9 cellular contexts compared by ENCODE assay signal in genomic region chr2:172103471-172104292, GRCh38. TPM values are rescaled to one million over a fixed set of nuclear protein-coding genes. Genes with fewer than 3 reads are reported as not detected.
DNase-seq lines count a peak whose midpoint lies in the region; ATAC-seq, FAIRE-seq and TF ChIP-seq lines count a peak whose summit lies in the region.
"Had no signal": no experiment of that assay in that cellular context is flagged by ENCODE, and none has a peak within 500 bp of the region (broad histone marks: within the 10 kb centered on the region; RNA-seq: fewer than 3 reads in every experiment).

No MANE protein-coding gene starts in this region.

- peak; percentile 59 for DNase-seq in DMS114 treated with DMSO at 0.1 percent for 48 hours (lab: John Stamatoyannopoulos, UW; ENCODE audit: unreplicated experiment)
- peak; percentile 86 for DNase-seq in IMR-90
- DNase-seq in RPMI7951 (ENCODE audit: low read depth), result peak; percentile 85
- peak; percentile 16 to 44 (median 39) for DNase-seq in activated naive CD4-positive, alpha-beta T cell (lab: John Stamatoyannopoulos, UW)
- peak; percentile 70 to 74 for DNase-seq in frontal cortex (ENCODE audit: low spot score in 2 of 2)
- DNase-seq in pancreas, result peak; percentile 61 to 94 (median 75)

- BruUV-seq in IMR-90 (replicated peaks; lab: Mats Ljungman, UMichigan), result no TSS peak

- no peaks in the 10 kb centered on the region for H4K20me1 ChIP-seq in IMR-90 (ENCODE audit: insufficient read depth, low read length)

- H3K56ac ChIP-seq in IMR-90 (ENCODE audit: extremely low read depth, insufficient read depth, low read length), result no peak overlapping the region

- H4K8ac ChIP-seq in IMR-90 (ENCODE audit: low read depth in 2 of 2, low read length in 2 of 2), result no peak overlapping the region

- peak overlapping the region; percentile 87 for H3K4me2 ChIP-seq in IMR-90 (ENCODE audit: low read depth, low read length)

- no peak overlapping the region for H2BK20ac ChIP-seq in IMR-90 (ENCODE audit: low read depth, low read length)

- no peak overlapping the region for H2AK5ac ChIP-seq in IMR-90 (ENCODE audit: low read depth, low read length)

- in situ Hi-C loops in IMR-90 (cut with MboI; ENCODE audit: low sequenced_read_pairs), result no loop called here

- H2AK9ac ChIP-seq in IMR-90 (replicated peaks; ENCODE audit: low read depth, low read length, poor library complexity), result no peak overlapping the region

- H3K4me3 ChIP-seq in IMR-90 (ENCODE audit: insufficient read depth, low read depth, low read length), result no peak overlapping the region
- peak overlapping the region in 2 of 4 donors; percentile 40 to 58 for H3K4me3 ChIP-seq in pancreas

- H3K27ac ChIP-seq in IMR-90 (ENCODE audit: insufficient read depth, low read length) (no peak overlapping the region), pancreas (no peak overlapping the region)

- H3K4ac ChIP-seq in IMR-90 (ENCODE audit: low read depth, low read length), result no peak overlapping the region

- H3K4me1 ChIP-seq in IMR-90 (ENCODE audit: control insufficient read depth, insufficient read depth, low read length) (peaks cover 5% of the 10 kb centered on the region), pancreas (peaks cover 8 to 27% (median 10%) of the 10 kb centered on the region in 3 donors)

- peak; percentile 97 for TF ChIP-seq RAD21 in IMR-90 (IDR thresholded peaks at IDR 0.05; ENCODE audit: low read length)

- WGBS in IMR-90 (ENCODE audit: extremely low coverage in 2 of 2, insufficient read length in 1 of 2), 2 experiments, result no CpG with 5 or more reads among the region's 25 CpGs
- WGBS in pancreas, 2 donors, result 3 to 6% methylated on average over 25 of the region's 25 CpGs

- no peak overlapping the region for H4K91ac ChIP-seq in IMR-90 (ENCODE audit: insufficient read depth, low read depth, low read length)

- peak; percentile 96 for TF ChIP-seq CTCF in IMR-90 (conservative IDR thresholded peaks at IDR 0.05; ENCODE audit: low read depth, low read length)
- peak; percentile 62 to 88 (median 74) for TF ChIP-seq CTCF in pancreas (IDR thresholded peaks at IDR 0.05)

- ATAC-seq in IMR-90 (ENCODE audit: low read depth) (peak; percentile 30), pancreas (peak; percentile 74 to 85 (median 80)), GM21381 (IDR thresholded peaks at IDR 0.05; ENCODE audit: unreplicated experiment) (no peak), HG03135 (IDR thresholded peaks at IDR 0.05; ENCODE audit: unreplicated experiment) (no peak)

- intact Hi-C loops in IMR-90 (cut with micrococcal nuclease) (loop anchor here (1.0 to 5.0 kb wide), 5 partner anchors 145 to 397 kb away; partner anchors contain the start of gene HAT1), pancreas (cut with DNase I) (loop anchor here in 1 of 3 donors (10.0 kb wide), 1 partner anchor 289 kb away; no protein-coding TSS in a partner anchor)

- no peak overlapping the region for H2BK15ac ChIP-seq in IMR-90 (ENCODE audit: low read depth, low read length)

- no peak for TF ChIP-seq POLR2A in IMR-90 (IDR thresholded peaks at IDR 0.05; ENCODE audit: low read depth, low read length)

- no peak overlapping the region for H3K18ac ChIP-seq in IMR-90 (ENCODE audit: low read depth, low read length)

- H4K5ac ChIP-seq in IMR-90 (ENCODE audit: low read depth, low read length), result no peak overlapping the region

- H3K9ac ChIP-seq in IMR-90 (ENCODE audit: low read depth, low read length), result no peak overlapping the region

- dilution Hi-C loops in IMR-90 (cut with HindIII; ENCODE audit: low sequenced_read_pairs, unreplicated experiment), result no loop called here

- no peak overlapping the region for H3K23ac ChIP-seq in IMR-90 (ENCODE audit: low read depth, low read length)

- H3K14ac ChIP-seq in IMR-90 (replicated peaks; ENCODE audit: low read depth, low read length), result no peak overlapping the region

- H3K27me3 ChIP-seq in IMR-90 (ENCODE audit: control insufficient read depth, insufficient read depth, low read length) (no peaks in the 10 kb centered on the region; the same call in 1 of the 2 replicates), pancreas (peaks cover 10 to 78% (median 28%) of the 10 kb centered on the region in 4 donors)

- H3K9me3 ChIP-seq in IMR-90 (ENCODE audit: control insufficient read depth, insufficient read depth, low read length) (no peaks in the 10 kb centered on the region), pancreas (no peaks in the 10 kb centered on the region)

- H3K36me3 ChIP-seq in IMR-90 (ENCODE audit: control insufficient read depth, insufficient read depth, low read length) (no peaks in the 10 kb centered on the region), pancreas (no peaks in the 10 kb centered on the region)

- no peak overlapping the region for H2BK120ac ChIP-seq in IMR-90 (ENCODE audit: low read depth, low read length)

- H3K9me1 ChIP-seq in IMR-90 (ENCODE audit: insufficient read depth, low read length), result peaks cover under 1% of the 10 kb centered on the region; the same call in 1 of the 2 replicates

- CTCF ChIA-PET in IMR-90 (lab: Yijun Ruan, JAX), result interaction anchor here (0.6 to 2.2 kb wide), 5 partner anchors 24 to 400 kb away, joined by 3 to 9 read pairs (median 3); no protein-coding TSS in a partner anchor

- POLR2A ChIA-PET in IMR-90 (lab: Charles Lee; ENCODE audit: unreplicated experiment), result no interaction called here

- H3K79me1 ChIP-seq in IMR-90 (ENCODE audit: low read depth in 1 of 2, low read length in 2 of 2), result no peaks in the 10 kb centered on the region

- no peak overlapping the region for H2AFZ ChIP-seq in IMR-90 (replicated peaks; ENCODE audit: low read length, poor library complexity)

- no peak for FAIRE-seq in frontal cortex (lab: Jason Lieb, UNC)
- no peak for FAIRE-seq in pancreas (lab: Jason Lieb, UNC)
- FAIRE-seq: endometrium had no signal

- H2BK5ac ChIP-seq in IMR-90 (ENCODE audit: low read depth, low read length, poor library complexity, severe bottlenecking), result no peak overlapping the region

TF ChIP-seq in IMR-90, 13 proteins besides CTCF, POLR2A, EP300 and RAD21:
- TF ChIP-seq MAZ (IDR thresholded peaks at IDR 0.05; ENCODE audit: borderline replicate concordance, low read depth, low read length) (peak; percentile 66; the same call in 1 of the 2 replicates), FOS (IDR thresholded peaks at IDR 0.05; ENCODE audit: low read depth, low read length) (no peak), MXI1 (IDR thresholded peaks at IDR 0.05; ENCODE audit: borderline replicate concordance, low read depth, low read length) (peak; percentile 32; the same call in 1 of the 2 replicates), MAFK (IDR thresholded peaks at IDR 0.05; ENCODE audit: low read depth, low read length) (no peak), RCOR1 (IDR thresholded peaks at IDR 0.05; ENCODE audit: insufficient replicate concordance, low read length) (no peak), SMC3 (IDR thresholded peaks at IDR 0.05; ENCODE audit: low read depth, low read length) (peak; percentile 97), NFE2L2 (IDR thresholded peaks at IDR 0.05; ENCODE audit: low read depth, low read length) (no peak), RFX5 (IDR thresholded peaks at IDR 0.05; ENCODE audit: low read depth, low read length) (no peak), BHLHE40 (IDR thresholded peaks at IDR 0.05; ENCODE audit: low read depth, low read length) (no peak), CEBPB (IDR thresholded peaks at IDR 0.05; ENCODE audit: low read depth, low read length) (no peak), CHD1 (IDR thresholded peaks at IDR 0.05; ENCODE audit: low read depth, low read length) (no peak), USF2 (IDR thresholded peaks at IDR 0.05; ENCODE audit: low read depth, low read length) (no peak), ELK1 (IDR thresholded peaks at IDR 0.05; ENCODE audit: borderline replicate concordance, low read depth, low read length) (no peak)

RNA-seq across cellular contexts. Expression of gene DLX2, which starts 1.0 kb away (rescaled TPM):
- total RNA-seq in IMR-90 (2012; rRNA removed) (not detected in 2 replicates), frontal cortex (2.9 TPM), pancreas (not detected)
- polyA plus RNA-seq in IMR-90 (2012; rRNA removed) (0.38 and 0.44 TPM in 2 replicates), pancreas (not detected)
- 0.55 and 0.60 TPM in 2 replicates for polyA plus RNA-seq in IMR-90 (2012; cell fraction: cytosol; rRNA removed)
- polyA plus RNA-seq in IMR-90 (2012; cell fraction: nucleus; rRNA removed; ENCODE audit: low replicate concordance), result 1.1 and 1.2 TPM in 2 replicates
- total RNA-seq in RPMI7951 (2014; rRNA removed; shearing (Covaris generic)), result 0.72 and 1.3 TPM in 2 replicates

RNA-seq across cellular contexts. Expression of gene DLX1, which starts 18.4 kb away (rescaled TPM):
- total RNA-seq in IMR-90 (2012; rRNA removed), result 0.36 and 1.1 TPM in 2 replicates
- polyA plus RNA-seq in IMR-90 (2012; rRNA removed), result 2.1 and 2.2 TPM in 2 replicates
- 0.97 and 1.3 TPM in 2 replicates for polyA plus RNA-seq in IMR-90 (2012; cell fraction: cytosol; rRNA removed)
- polyA plus RNA-seq in IMR-90 (2012; cell fraction: nucleus; rRNA removed; ENCODE audit: low replicate concordance), result 3.7 and 5.4 TPM in 2 replicates
- total RNA-seq in RPMI7951 (2014; rRNA removed; shearing (Covaris generic)), result 7.8 and 8.8 TPM in 2 replicates
- total RNA-seq in frontal cortex, result 21.6 TPM
- under 1 TPM in 1 of 6 donors, not detected in 5; 0.25 TPM for total RNA-seq in pancreas
- polyA plus RNA-seq in pancreas, result under 1 TPM; 0.15 to 0.26 TPM

Comparison
In these comparisons a context has a peak if more than half of its experiments do, and no peak if none do; other contexts are left out.
1. ATAC-seq: peak in IMR-90 (single experiment) and pancreas (4 of 4); none in GM21381 (single experiment) and HG03135 (single experiment).
2. Peak in every context shown above with its lines, with median percentiles within 50 percentile points of each other: DNase-seq.